Comparison of ENCODE assay signal across 30 cellular contexts in the genomic region with DNA sequence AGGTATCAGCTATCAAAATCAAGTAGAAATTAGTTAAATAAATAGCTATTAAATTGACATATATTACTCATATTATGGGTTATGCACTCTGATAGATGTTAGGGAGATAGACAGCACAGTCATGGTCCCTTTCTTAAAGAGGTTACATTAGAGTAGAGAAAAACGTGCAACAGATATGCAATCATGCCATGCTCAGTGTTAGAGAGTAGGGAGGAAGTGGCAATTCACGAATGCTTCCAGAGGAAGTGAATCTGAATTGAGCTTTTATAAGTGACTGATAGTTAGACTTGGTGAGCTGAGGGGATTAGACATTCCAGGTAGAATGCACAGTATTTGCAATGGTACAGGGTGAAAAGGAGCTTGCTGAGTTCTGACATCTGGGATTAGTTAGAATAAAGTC.
"Had no signal": no experiment of that assay in that cellular context is flagged by ENCODE, and none has a peak within 500 bp of the region (broad histone marks: within the 10 kb centered on the region; RNA-seq: fewer than 3 reads in every experiment).

No MANE protein-coding gene starts in this region.

- DNase-seq: activated CD4-positive, alpha-beta T cell treated with anti-CD3 and anti-CD28 coated beads for 48 hours; activated CD4-positive, alpha-beta T cell treated with anti-CD3 and anti-CD28 coated beads, Interleukin-2, amount 50 U/mL, for 4 hours; activated CD4-positive, CD25-positive, alpha-beta regulatory T cell treated with anti-CD3 and anti-CD28 coated beads, Interleukin-2, amount 50 U/mL, for 72 hours; activated CD8-positive, alpha-beta memory T cell treated with anti-CD3 and anti-CD28 coated beads, Interleukin-2, amount 50 U/mL, for 48 hours; activated CD8-positive, alpha-beta T cell treated with anti-CD3 and anti-CD28 coated beads, Interleukin-2, amount 10 ng/mL, durations not matched to agents 7 days and 5 days; activated naive CD4-positive, alpha-beta T cell treated with anti-CD3 and anti-CD28 coated beads, Interleukin-2, amount 50 U/mL, for 16 hours; activated naive CD8-positive, alpha-beta T cell treated with anti-CD3 and anti-CD28 coated beads, Interleukin-2, amount 10 ng/mL, durations not matched to agents 7 days and 5 days; activated T-cell treated with anti-CD3 and anti-CD28 coated beads, Interleukin-2, amount 50 U/mL, for 1 hour; adrenal gland; aorta; caudate nucleus; KG1; NCI-H1105 treated with DMSO at 0.1 percent for 48 hours; NCI-H146; NCI-H187 treated with DMSO at 0.1 percent for 48 hours; NCI-H2081 treated with DMSO at 0.1 percent for 48 hours; NCI-H446 treated with DMSO at 0.1 percent for 48 hours; NCI-H526; NCI-H774; NK-92 treated with Interleukin-12 subunit alpha and Interleukin-12 subunit beta, amount 100 ng/mL, for 24 hours; OCI-M1; RPMI8226; SW 1271 had no signal

- H3K36me3 ChIP-seq: adrenal gland, breast epithelium, SJSA1 had no signal

- H3K4me1 Mint-ChIP-seq: activated naive CD8-positive, alpha-beta T cell treated with anti-CD3 and anti-CD28 coated beads, Interleukin-2, amount 10 ng/mL, durations not matched to agents 7 days and 5 days had no signal

- H3K4me3 Mint-ChIP-seq: activated CD8-positive, alpha-beta T cell treated with anti-CD3 and anti-CD28 coated beads, Interleukin-2, amount 10 ng/mL, durations not matched to agents 7 days and 5 days; activated naive CD8-positive, alpha-beta T cell treated with anti-CD3 and anti-CD28 coated beads, Interleukin-2, amount 10 ng/mL, durations not matched to agents 7 days and 5 days; T-helper 2 cell treated with Interferon-gamma antibody and Interleukin-4, amounts not matched to agents 5 μg/mL and 100 μg/mL, for 36 hours had no signal

- H3K9me3 ChIP-seq: adrenal gland, breast epithelium, SJSA1 had no signal

- H3K4me1 ChIP-seq: adrenal gland, breast epithelium, SJSA1 had no signal

- H3K9me3 Mint-ChIP-seq: activated naive CD8-positive, alpha-beta T cell treated with anti-CD3 and anti-CD28 coated beads, Interleukin-2, amount 10 ng/mL, durations not matched to agents 7 days and 5 days had no signal

- H3K27ac ChIP-seq: adrenal gland, breast epithelium, coronary artery, SJSA1 had no signal

- H3K27ac Mint-ChIP-seq: activated CD8-positive, alpha-beta T cell treated with anti-CD3 and anti-CD28 coated beads, Interleukin-2, amount 10 ng/mL, durations not matched to agents 7 days and 5 days; activated naive CD8-positive, alpha-beta T cell treated with anti-CD3 and anti-CD28 coated beads, Interleukin-2, amount 10 ng/mL, durations not matched to agents 7 days and 5 days; T-helper 2 cell treated with Interferon-gamma antibody and Interleukin-4, amounts not matched to agents 5 μg/mL and 100 μg/mL, for 36 hours had no signal

- H3K27me3 ChIP-seq: adrenal gland, breast epithelium, SJSA1 had no signal

- ATAC-seq: activated CD8-positive, alpha-beta T cell treated with anti-CD3 and anti-CD28 coated beads, Interleukin-2, amount 10 ng/mL, durations not matched to agents 7 days and 5 days; Panc1; Right ventricle myocardium inferior; SK-N-SH treated with all-trans-retinoic acid at 6 μM for 48 hours had no signal

- H3K27me3 Mint-ChIP-seq: activated naive CD8-positive, alpha-beta T cell treated with anti-CD3 and anti-CD28 coated beads, Interleukin-2, amount 10 ng/mL, durations not matched to agents 7 days and 5 days had no signal

- H3K4me3 ChIP-seq: adrenal gland, breast epithelium, coronary artery, SJSA1 had no signal

- H3K36me3 Mint-ChIP-seq: activated naive CD8-positive, alpha-beta T cell treated with anti-CD3 and anti-CD28 coated beads, Interleukin-2, amount 10 ng/mL, durations not matched to agents 7 days and 5 days had no signal
